ENCODE assay signal across 8 cellular contexts in genomic region chr2:134919360-134920210, GRCh38. TPM values are rescaled to one million over a fixed set of nuclear protein-coding genes. Genes with fewer than 3 reads are reported as not detected.
A peak's percentile ranks its signal among the peaks of the same experiment; 100 is the strongest.
DNase-seq lines count a peak whose midpoint lies in the region; ATAC-seq and TF ChIP-seq lines count a peak whose summit lies in the region.

No MANE protein-coding gene starts in this region.

- TF ChIP-seq CTCF in HFFc6 (IDR thresholded peaks at IDR 0.05) (no peak), spleen (IDR thresholded peaks at IDR 0.05 in 8 of 11, conservative IDR thresholded peaks at IDR 0.05 in 3 of 11) (no peak)

- H3K27me3 ChIP-seq in CD4-positive, alpha-beta memory T cell (ENCODE audit: insufficient read depth, low read length), result no peaks in the 10 kb centered on the region
- no peaks in the 10 kb centered on the region for H3K27me3 ChIP-seq in iPS-18a (ENCODE audit: control insufficient read depth, insufficient read depth, low read length)
- no peaks in the 10 kb centered on the region for H3K27me3 ChIP-seq in spleen (replicated peaks in 1 of 7)

- H3K4me1 Mint-ChIP-seq in CD4-positive, alpha-beta memory T cell, result peaks cover 27 to 70% (median 50%) of the 10 kb centered on the region in 4 donors
- peaks cover 49% of the 10 kb centered on the region for H3K4me1 Mint-ChIP-seq in HFFc6 (ENCODE audit: low read depth)

- H3K36me3 ChIP-seq in CD4-positive, alpha-beta memory T cell (ENCODE audit: insufficient read depth, low read length), result no peaks in the 10 kb centered on the region
- H3K36me3 ChIP-seq in iPS-18a (ENCODE audit: control insufficient read depth, low read depth, low read length), result peaks cover 4% of the 10 kb centered on the region
- H3K36me3 ChIP-seq in spleen, result peaks cover 0 to 29% (median 0%) of the 10 kb centered on the region in 6 donors

- peaks cover 0 to 3% (median 0%) of the 10 kb centered on the region in 8 donors for H3K9me3 Mint-ChIP-seq in CD4-positive, alpha-beta memory T cell
- no peaks in the 10 kb centered on the region for H3K9me3 Mint-ChIP-seq in HFFc6

- DNase-seq in CD4-positive, alpha-beta memory T cell, result peak in 4 of 5 donors; percentile 37 to 71 (median 46)
- DNase-seq in HFFc6, result no peak
- DNase-seq in RPMI7951 (ENCODE audit: low read depth), result peak; percentile 40
- no peak for DNase-seq in spleen
- DNase-seq in T1000 (lab: John Stamatoyannopoulos, UW), result no peak

- H3K27ac Mint-ChIP-seq in CD4-positive, alpha-beta memory T cell, result peak overlapping the region; percentile 93 to 99 (median 98)
- H3K27ac Mint-ChIP-seq in HFFc6, result peak overlapping the region; percentile 97

- CTCF ChIA-PET in CD4-positive, alpha-beta memory T cell (lab: Charles Lee; ENCODE audit: partially characterized antibody), result no interaction called here

- peak overlapping the region; percentile 68 to 94 for H3K4me3 ChIP-seq in CD4-positive, alpha-beta memory T cell (ENCODE audit: low read length in 2 of 2)
- H3K4me3 ChIP-seq in iPS-18a (ENCODE audit: low read length), result peak overlapping the region; percentile 100
- peak overlapping the region; percentile 80 to 96 (median 88) for H3K4me3 ChIP-seq in spleen

- H3K9ac ChIP-seq in iPS-18a (ENCODE audit: low read length), result peak overlapping the region; percentile 99

- WGBS in spleen, 5 donors, result 1 to 3% (median 2%) methylated on average over 29 of the region's 29 CpGs

- no peak for ATAC-seq in GM18517 (IDR thresholded peaks at IDR 0.05; ENCODE audit: unreplicated experiment)

- H3K27me3 Mint-ChIP-seq in CD4-positive, alpha-beta memory T cell, result peaks cover 0 to 3% of the 10 kb centered on the region in 2 donors
- no peaks in the 10 kb centered on the region for H3K27me3 Mint-ChIP-seq in HFFc6 (ENCODE audit: insufficient read depth)

- peaks cover under 1 to 23% of the 10 kb centered on the region in 2 donors for H3K36me3 Mint-ChIP-seq in CD4-positive, alpha-beta memory T cell
- H3K36me3 Mint-ChIP-seq in HFFc6 (ENCODE audit: low read depth), result peaks cover 15% of the 10 kb centered on the region

- H3K4me1 ChIP-seq in CD4-positive, alpha-beta memory T cell (ENCODE audit: insufficient read depth, low read length), result peaks cover 59% of the 10 kb centered on the region
- peaks cover 8% of the 10 kb centered on the region for H3K4me1 ChIP-seq in iPS-18a (ENCODE audit: control insufficient read depth, low read depth, low read length)
- peaks cover 33 to 67% (median 60%) of the 10 kb centered on the region in 6 donors for H3K4me1 ChIP-seq in spleen

- H3K27ac ChIP-seq in CD4-positive, alpha-beta memory T cell (ENCODE audit: low read depth, low read length), result peak overlapping the region; percentile 95
- H3K27ac ChIP-seq in angular gyrus (ENCODE audit: low read depth, low read length) (peak overlapping the region; percentile 97), iPS-18a (ENCODE audit: low read length) (peak overlapping the region; percentile 96), spleen (peak overlapping the region; percentile 93 to 99 (median 97))

- POLR2A ChIA-PET in CD4-positive, alpha-beta memory T cell (lab: Charles Lee; ENCODE audit: partially characterized antibody), result interaction anchor here (0.9 to 2.8 kb wide), 11 partner anchors 9 to 957 kb away, joined by 3 to 21 read pairs (median 7); partner anchors contain the start of genes MCM6, R3HDM1, RAB3GAP1 and UBXN4

- H3K4me3 Mint-ChIP-seq in CD4-positive, alpha-beta memory T cell, result peak overlapping the region; percentile 90 to 99 (median 97)
- peak overlapping the region; percentile 96 for H3K4me3 Mint-ChIP-seq in HFFc6

- no peaks in the 10 kb centered on the region for H3K9me3 ChIP-seq in CD4-positive, alpha-beta memory T cell (ENCODE audit: control insufficient read depth in 1 of 2, low read length in 2 of 2)
- H3K9me3 ChIP-seq in iPS-18a (ENCODE audit: control insufficient read depth, low read depth, low read length) (no peaks in the 10 kb centered on the region), spleen (no peaks in the 10 kb centered on the region)

- no peak for TF ChIP-seq POLR2A in spleen (IDR thresholded peaks at IDR 0.05)

- intact Hi-C loops in CD4-positive, alpha-beta memory T cell (cut with micrococcal nuclease), result loop anchor here (10.0 kb wide), 1 partner anchor 675 kb away; no protein-coding TSS in a partner anchor
- intact Hi-C loops in spleen (cut with DNase I; ENCODE audit: low total_unique reads), result no loop called here

RNA-seq across cellular contexts. Expression of gene CCNT2, which starts 1.0 kb away (rescaled TPM):
- 10 to 100 TPM; 75.4 to 80.6 TPM for total RNA-seq in CD4-positive, alpha-beta memory T cell
- polyA plus RNA-seq in CD4-positive, alpha-beta memory T cell, result 10 to 100 TPM; 23.1 to 24.2 TPM
- total RNA-seq in HFFc6 (2021; fragmentation: NEBNext Ultra II Directional; extraction: Animal tissue kit (Norgen Biotek cat#: 25700)), result 10 to 100 TPM; 16.9 to 22.4 (median 19.6) TPM
- total RNA-seq in RPMI7951 (2014; rRNA removed; shearing (Covaris generic)), result 21.6 and 25.6 TPM in 2 replicates
- 10 to 100 TPM; 39.2 to 56.5 (median 52.5) TPM for total RNA-seq in spleen
- 10 to 100 TPM; 10.1 to 13.5 (median 11.7) TPM for polyA plus RNA-seq in spleen

Comparison
In these comparisons a context has a peak if more than half of its experiments do, and no peak if none do; other contexts are left out.
1. DNase-seq: peak in CD4-positive, alpha-beta memory T cell (4 of 5) and RPMI7951 (single experiment); none in HFFc6 (single experiment), spleen (single experiment) and T1000 (single experiment).
2. Peak in every context shown above with its lines, with median percentiles within 50 percentile points of each other: H3K27ac ChIP-seq and H3K4me3 ChIP-seq.